Comparison of ENCODE assay signal across 2 cellular contexts in the genomic region with DNA sequence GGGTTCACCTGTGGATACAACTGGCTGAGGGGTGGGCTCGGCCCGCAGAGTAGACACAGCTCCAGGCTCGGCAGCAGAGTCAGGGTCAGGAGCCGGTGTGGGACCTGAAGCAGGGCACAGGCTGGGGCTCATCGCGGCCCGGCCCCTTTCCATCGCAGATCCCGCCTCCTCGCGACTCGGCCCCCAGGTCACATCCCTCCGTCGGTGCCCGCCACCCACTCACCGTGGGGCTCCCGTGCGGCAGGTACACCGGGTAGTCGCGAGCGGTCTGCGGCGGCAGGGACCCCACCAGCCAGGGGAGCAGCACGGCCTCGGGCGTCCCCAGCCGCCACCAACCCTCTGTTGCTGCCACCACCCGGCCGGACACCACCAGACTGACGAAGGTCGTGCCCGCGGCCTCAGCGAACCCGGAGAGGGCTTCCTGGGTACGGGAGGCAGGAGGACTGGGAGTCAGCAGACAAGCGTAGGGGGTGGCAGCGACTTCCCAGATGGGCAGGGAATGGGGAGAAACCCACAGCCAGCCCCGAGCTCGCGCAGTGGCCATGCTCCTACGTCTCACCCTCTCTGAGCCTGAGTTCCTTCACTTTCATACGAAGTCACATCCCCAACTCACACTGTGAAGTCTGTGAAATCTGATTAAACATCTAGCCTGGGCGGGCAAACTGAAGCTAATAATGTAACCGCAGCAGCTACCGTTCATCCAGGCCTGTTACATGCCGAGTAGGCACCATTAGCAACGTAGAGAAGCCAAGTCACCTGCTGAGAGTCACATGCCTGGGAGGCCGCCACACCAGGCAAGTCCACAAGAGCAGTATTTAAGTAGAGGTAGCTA.
TF ChIP-seq lines count a peak whose summit lies in the region.

No MANE protein-coding gene starts in this region.

TF ChIP-seq in GM23338, 12 proteins besides CTCF, POLR2A, EP300 and RAD21:
- TF ChIP-seq ZNF114 (CRISPR knock-in tag; IDR thresholded peaks at IDR 0.05), result no peak
- TF ChIP-seq POLR2AphosphoS5 (IDR thresholded peaks at IDR 0.05; ENCODE audit: low read depth), result no peak
- TF ChIP-seq CREB1 (CRISPR knock-in tag; IDR thresholded peaks at IDR 0.05; ENCODE audit: low read depth), result no peak
- no peak for TF ChIP-seq NANOG (IDR thresholded peaks at IDR 0.05; ENCODE audit: borderline replicate concordance)

TF ChIP-seq in K562, 482 proteins besides CTCF, POLR2A, EP300 and RAD21 (continues in another document):
- TF ChIP-seq, protein P1, sequence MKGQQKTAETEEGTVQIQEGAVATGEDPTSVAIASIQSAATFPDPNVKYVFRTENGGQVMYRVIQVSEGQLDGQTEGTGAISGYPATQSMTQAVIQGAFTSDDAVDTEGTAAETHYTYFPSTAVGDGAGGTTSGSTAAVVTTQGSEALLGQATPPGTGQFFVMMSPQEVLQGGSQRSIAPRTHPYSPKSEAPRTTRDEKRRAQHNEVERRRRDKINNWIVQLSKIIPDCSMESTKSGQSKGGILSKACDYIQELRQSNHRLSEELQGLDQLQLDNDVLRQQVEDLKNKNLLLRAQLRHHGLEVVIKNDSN (CRISPR knock-in tag; IDR thresholded peaks at IDR 0.05), result peak; percentile 34; the same call in 1 of the 2 replicates
- TF ChIP-seq TEAD1 (CRISPR knock-in tag; IDR thresholded peaks at IDR 0.05) (peak in 1 of 2 experiments; percentile 43; a peak in 1 of 4 replicates), ZFX (CRISPR knock-in tag; IDR thresholded peaks at IDR 0.05) (peak; percentile 43; the same call in 1 of the 2 replicates), ZNF668 (CRISPR knock-in tag; IDR thresholded peaks at IDR 0.05) (no peak), CTBP1 (IDR thresholded peaks at IDR 0.05; ENCODE audit: borderline replicate concordance) (no peak), NUFIP1 (IDR thresholded peaks at IDR 0.05; ENCODE audit: partially characterized antibody) (no peak), SAP30 (IDR thresholded peaks at IDR 0.05; ENCODE audit: borderline replicate concordance, insufficient read depth, low read depth, low read length, poor library complexity, severe bottlenecking) (no peak), POLR2G (IDR thresholded peaks at IDR 0.05; ENCODE audit: low read depth, low read length) (peak; percentile 76), RFX1 (IDR thresholded peaks at IDR 0.05) (no peak), TEAD4 (IDR thresholded peaks at IDR 0.05; ENCODE audit: low read length) (no peak), TEAD4 (CRISPR knock-in tag; IDR thresholded peaks at IDR 0.05; ENCODE audit: borderline replicate concordance) (0 out of 2 replicates have a peak, but pooled peaks have one; percentile 12), SNRNP70 (optimal IDR thresholded peaks at IDR 0.05; ENCODE audit: low read depth, low read length) (no peak), ZNF143 (CRISPR knock-in tag; IDR thresholded peaks at IDR 0.05) (peak; percentile 53), L3MBTL2 (IDR thresholded peaks at IDR 0.05) (0 out of 2 replicates have a peak, but pooled peaks have one; percentile 15), ZNF316 (IDR thresholded peaks at IDR 0.05) (no peak), HNRNPUL1 (IDR thresholded peaks at IDR 0.05; ENCODE audit: low read length) (no peak), FOXJ2 (tag; IDR thresholded peaks at IDR 0.05) (no peak), RBM34 (IDR thresholded peaks at IDR 0.05; ENCODE audit: borderline replicate concordance, insufficient read depth, low read length) (no peak), RBM22 (IDR thresholded peaks at IDR 0.05; ENCODE audit: low read depth, low read length, poor library complexity, severe bottlenecking) (peak; percentile 90), ZKSCAN3 (CRISPR knock-in tag; IDR thresholded peaks at IDR 0.05) (no peak), FOXP1 (CRISPR knock-in tag; IDR thresholded peaks at IDR 0.05) (peak; percentile 77; the same call in 1 of the 2 replicates), TSC22D4 (tag; IDR thresholded peaks at IDR 0.05) (no peak), MEIS2 (IDR thresholded peaks at IDR 0.05; ENCODE audit: partially characterized antibody) (no peak), RB1 (IDR thresholded peaks at IDR 0.05; ENCODE audit: low read depth) (no peak), SP2 (IDR thresholded peaks at IDR 0.05; ENCODE audit: extremely low read depth, low read depth, low read length, poor library complexity, severe bottlenecking) (no peak), HNRNPK (IDR thresholded peaks at IDR 0.05; ENCODE audit: low read depth, low read length, poor library complexity, severe bottlenecking) (no peak), TAF9B (IDR thresholded peaks at IDR 0.05; ENCODE audit: partially characterized antibody) (no peak), CBFA2T3 (IDR thresholded peaks at IDR 0.05) (no peak), FIP1L1 (IDR thresholded peaks at IDR 0.05; ENCODE audit: low read depth, low read length, poor library complexity, severe bottlenecking) (peak; percentile 46), TOE1 (IDR thresholded peaks at IDR 0.05; ENCODE audit: borderline replicate concordance) (no peak), TOE1 (CRISPR knock-in tag; IDR thresholded peaks at IDR 0.05; ENCODE audit: borderline replicate concordance, low read depth) (0 out of 2 replicates have a peak, but pooled peaks have one; percentile 52)
- TF ChIP-seq, protein P2, sequence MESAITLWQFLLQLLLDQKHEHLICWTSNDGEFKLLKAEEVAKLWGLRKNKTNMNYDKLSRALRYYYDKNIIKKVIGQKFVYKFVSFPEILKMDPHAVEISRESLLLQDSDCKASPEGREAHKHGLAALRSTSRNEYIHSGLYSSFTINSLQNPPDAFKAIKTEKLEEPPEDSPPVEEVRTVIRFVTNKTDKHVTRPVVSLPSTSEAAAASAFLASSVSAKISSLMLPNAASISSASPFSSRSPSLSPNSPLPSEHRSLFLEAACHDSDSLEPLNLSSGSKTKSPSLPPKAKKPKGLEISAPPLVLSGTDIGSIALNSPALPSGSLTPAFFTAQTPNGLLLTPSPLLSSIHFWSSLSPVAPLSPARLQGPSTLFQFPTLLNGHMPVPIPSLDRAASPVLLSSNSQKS (CRISPR knock-in tag; IDR thresholded peaks at IDR 0.05), result no peak
- TF ChIP-seq, protein P3, sequence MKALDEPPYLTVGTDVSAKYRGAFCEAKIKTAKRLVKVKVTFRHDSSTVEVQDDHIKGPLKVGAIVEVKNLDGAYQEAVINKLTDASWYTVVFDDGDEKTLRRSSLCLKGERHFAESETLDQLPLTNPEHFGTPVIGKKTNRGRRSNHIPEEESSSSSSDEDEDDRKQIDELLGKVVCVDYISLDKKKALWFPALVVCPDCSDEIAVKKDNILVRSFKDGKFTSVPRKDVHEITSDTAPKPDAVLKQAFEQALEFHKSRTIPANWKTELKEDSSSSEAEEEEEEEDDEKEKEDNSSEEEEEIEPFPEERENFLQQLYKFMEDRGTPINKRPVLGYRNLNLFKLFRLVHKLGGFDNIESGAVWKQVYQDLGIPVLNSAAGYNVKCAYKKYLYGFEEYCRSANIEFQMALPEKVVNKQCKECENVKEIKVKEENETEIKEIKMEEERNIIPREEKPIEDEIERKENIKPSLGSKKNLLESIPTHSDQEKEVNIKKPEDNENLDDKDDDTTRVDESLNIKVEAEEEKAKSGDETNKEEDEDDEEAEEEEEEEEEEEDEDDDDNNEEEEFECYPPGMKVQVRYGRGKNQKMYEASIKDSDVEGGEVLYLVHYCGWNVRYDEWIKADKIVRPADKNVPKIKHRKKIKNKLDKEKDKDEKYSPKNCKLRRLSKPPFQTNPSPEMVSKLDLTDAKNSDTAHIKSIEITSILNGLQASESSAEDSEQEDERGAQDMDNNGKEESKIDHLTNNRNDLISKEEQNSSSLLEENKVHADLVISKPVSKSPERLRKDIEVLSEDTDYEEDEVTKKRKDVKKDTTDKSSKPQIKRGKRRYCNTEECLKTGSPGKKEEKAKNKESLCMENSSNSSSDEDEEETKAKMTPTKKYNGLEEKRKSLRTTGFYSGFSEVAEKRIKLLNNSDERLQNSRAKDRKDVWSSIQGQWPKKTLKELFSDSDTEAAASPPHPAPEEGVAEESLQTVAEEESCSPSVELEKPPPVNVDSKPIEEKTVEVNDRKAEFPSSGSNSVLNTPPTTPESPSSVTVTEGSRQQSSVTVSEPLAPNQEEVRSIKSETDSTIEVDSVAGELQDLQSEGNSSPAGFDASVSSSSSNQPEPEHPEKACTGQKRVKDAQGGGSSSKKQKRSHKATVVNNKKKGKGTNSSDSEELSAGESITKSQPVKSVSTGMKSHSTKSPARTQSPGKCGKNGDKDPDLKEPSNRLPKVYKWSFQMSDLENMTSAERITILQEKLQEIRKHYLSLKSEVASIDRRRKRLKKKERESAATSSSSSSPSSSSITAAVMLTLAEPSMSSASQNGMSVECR (CRISPR knock-in tag; IDR thresholded peaks at IDR 0.05), result 0 out of 2 replicates have a peak, but pooled peaks have one; percentile 29
- TF ChIP-seq, protein P4, sequence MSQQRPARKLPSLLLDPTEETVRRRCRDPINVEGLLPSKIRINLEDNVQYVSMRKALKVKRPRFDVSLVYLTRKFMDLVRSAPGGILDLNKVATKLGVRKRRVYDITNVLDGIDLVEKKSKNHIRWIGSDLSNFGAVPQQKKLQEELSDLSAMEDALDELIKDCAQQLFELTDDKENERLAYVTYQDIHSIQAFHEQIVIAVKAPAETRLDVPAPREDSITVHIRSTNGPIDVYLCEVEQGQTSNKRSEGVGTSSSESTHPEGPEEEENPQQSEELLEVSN (IDR thresholded peaks at IDR 0.05; ENCODE audit: borderline replicate concordance in 1 of 2, extremely low read depth in 1 of 2, insufficient read depth in 1 of 2, insufficient read length in 1 of 2, low read depth in 1 of 2, low read length in 1 of 2, poor library complexity in 1 of 2, severe bottlenecking in 1 of 2), result no peak
- TF ChIP-seq, protein P5, sequence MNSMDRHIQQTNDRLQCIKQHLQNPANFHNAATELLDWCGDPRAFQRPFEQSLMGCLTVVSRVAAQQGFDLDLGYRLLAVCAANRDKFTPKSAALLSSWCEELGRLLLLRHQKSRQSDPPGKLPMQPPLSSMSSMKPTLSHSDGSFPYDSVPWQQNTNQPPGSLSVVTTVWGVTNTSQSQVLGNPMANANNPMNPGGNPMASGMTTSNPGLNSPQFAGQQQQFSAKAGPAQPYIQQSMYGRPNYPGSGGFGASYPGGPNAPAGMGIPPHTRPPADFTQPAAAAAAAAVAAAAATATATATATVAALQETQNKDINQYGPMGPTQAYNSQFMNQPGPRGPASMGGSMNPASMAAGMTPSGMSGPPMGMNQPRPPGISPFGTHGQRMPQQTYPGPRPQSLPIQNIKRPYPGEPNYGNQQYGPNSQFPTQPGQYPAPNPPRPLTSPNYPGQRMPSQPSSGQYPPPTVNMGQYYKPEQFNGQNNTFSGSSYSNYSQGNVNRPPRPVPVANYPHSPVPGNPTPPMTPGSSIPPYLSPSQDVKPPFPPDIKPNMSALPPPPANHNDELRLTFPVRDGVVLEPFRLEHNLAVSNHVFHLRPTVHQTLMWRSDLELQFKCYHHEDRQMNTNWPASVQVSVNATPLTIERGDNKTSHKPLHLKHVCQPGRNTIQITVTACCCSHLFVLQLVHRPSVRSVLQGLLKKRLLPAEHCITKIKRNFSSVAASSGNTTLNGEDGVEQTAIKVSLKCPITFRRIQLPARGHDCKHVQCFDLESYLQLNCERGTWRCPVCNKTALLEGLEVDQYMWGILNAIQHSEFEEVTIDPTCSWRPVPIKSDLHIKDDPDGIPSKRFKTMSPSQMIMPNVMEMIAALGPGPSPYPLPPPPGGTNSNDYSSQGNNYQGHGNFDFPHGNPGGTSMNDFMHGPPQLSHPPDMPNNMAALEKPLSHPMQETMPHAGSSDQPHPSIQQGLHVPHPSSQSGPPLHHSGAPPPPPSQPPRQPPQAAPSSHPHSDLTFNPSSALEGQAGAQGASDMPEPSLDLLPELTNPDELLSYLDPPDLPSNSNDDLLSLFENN (IDR thresholded peaks at IDR 0.05; ENCODE audit: low read depth in 2 of 2, low read length in 2 of 2), result no peak
- TF ChIP-seq, protein P6, sequence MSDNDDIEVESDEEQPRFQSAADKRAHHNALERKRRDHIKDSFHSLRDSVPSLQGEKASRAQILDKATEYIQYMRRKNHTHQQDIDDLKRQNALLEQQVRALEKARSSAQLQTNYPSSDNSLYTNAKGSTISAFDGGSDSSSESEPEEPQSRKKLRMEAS (CRISPR knock-in tag; IDR thresholded peaks at IDR 0.05), result peak; percentile 44; the same call in 1 of the 2 replicates
- TF ChIP-seq, protein P7, sequence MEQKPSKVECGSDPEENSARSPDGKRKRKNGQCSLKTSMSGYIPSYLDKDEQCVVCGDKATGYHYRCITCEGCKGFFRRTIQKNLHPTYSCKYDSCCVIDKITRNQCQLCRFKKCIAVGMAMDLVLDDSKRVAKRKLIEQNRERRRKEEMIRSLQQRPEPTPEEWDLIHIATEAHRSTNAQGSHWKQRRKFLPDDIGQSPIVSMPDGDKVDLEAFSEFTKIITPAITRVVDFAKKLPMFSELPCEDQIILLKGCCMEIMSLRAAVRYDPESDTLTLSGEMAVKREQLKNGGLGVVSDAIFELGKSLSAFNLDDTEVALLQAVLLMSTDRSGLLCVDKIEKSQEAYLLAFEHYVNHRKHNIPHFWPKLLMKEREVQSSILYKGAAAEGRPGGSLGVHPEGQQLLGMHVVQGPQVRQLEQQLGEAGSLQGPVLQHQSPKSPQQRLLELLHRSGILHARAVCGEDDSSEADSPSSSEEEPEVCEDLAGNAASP (IDR thresholded peaks at IDR 0.05), result no peak
- TF ChIP-seq, protein P8, sequence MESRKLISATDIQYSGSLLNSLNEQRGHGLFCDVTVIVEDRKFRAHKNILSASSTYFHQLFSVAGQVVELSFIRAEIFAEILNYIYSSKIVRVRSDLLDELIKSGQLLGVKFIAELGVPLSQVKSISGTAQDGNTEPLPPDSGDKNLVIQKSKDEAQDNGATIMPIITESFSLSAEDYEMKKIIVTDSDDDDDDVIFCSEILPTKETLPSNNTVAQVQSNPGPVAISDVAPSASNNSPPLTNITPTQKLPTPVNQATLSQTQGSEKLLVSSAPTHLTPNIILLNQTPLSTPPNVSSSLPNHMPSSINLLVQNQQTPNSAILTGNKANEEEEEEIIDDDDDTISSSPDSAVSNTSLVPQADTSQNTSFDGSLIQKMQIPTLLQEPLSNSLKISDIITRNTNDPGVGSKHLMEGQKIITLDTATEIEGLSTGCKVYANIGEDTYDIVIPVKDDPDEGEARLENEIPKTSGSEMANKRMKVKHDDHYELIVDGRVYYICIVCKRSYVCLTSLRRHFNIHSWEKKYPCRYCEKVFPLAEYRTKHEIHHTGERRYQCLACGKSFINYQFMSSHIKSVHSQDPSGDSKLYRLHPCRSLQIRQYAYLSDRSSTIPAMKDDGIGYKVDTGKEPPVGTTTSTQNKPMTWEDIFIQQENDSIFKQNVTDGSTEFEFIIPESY (CRISPR knock-in tag; IDR thresholded peaks at IDR 0.05), result peak; percentile 9; the same call in 1 of the 2 replicates
- TF ChIP-seq, protein P9, sequence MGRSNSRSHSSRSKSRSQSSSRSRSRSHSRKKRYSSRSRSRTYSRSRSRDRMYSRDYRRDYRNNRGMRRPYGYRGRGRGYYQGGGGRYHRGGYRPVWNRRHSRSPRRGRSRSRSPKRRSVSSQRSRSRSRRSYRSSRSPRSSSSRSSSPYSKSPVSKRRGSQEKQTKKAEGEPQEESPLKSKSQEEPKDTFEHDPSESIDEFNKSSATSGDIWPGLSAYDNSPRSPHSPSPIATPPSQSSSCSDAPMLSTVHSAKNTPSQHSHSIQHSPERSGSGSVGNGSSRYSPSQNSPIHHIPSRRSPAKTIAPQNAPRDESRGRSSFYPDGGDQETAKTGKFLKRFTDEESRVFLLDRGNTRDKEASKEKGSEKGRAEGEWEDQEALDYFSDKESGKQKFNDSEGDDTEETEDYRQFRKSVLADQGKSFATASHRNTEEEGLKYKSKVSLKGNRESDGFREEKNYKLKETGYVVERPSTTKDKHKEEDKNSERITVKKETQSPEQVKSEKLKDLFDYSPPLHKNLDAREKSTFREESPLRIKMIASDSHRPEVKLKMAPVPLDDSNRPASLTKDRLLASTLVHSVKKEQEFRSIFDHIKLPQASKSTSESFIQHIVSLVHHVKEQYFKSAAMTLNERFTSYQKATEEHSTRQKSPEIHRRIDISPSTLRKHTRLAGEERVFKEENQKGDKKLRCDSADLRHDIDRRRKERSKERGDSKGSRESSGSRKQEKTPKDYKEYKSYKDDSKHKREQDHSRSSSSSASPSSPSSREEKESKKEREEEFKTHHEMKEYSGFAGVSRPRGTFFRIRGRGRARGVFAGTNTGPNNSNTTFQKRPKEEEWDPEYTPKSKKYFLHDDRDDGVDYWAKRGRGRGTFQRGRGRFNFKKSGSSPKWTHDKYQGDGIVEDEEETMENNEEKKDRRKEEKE (IDR thresholded peaks at IDR 0.05; ENCODE audit: borderline replicate concordance in 1 of 2, control insufficient read depth in 1 of 2, low read depth in 2 of 2, low read length in 1 of 2), result no peak
